In genomic region chr6:16956371-16956770, GRCh38 we compare ENCODE assay signal across 1 cellular context.
TF ChIP-seq lines count a peak whose summit lies in the region.

No MANE protein-coding gene starts in this region.

TF ChIP-seq in HCT116, 20 proteins besides CTCF, POLR2A, EP300 and RAD21 (continued from another document):
- TF ChIP-seq REST (IDR thresholded peaks at IDR 0.05; ENCODE audit: low read depth) (no peak), SP1 (IDR thresholded peaks at IDR 0.05; ENCODE audit: low read depth) (no peak), ZFX (IDR thresholded peaks at IDR 0.05) (no peak), YY1 (IDR thresholded peaks at IDR 0.05; ENCODE audit: extremely low read depth, insufficient replicate concordance, low read depth, low read length) (no peak), TCF7L2 (IDR thresholded peaks at IDR 0.05; ENCODE audit: borderline replicate concordance, extremely low read depth, insufficient read depth, insufficient read length) (no peak), POLR2AphosphoS5 (IDR thresholded peaks at IDR 0.05; ENCODE audit: low read depth, low read length) (no peak), ZBTB33 (IDR thresholded peaks at IDR 0.05; ENCODE audit: extremely low read depth, insufficient replicate concordance, low read length) (no peak), FOSL1 (IDR thresholded peaks at IDR 0.05; ENCODE audit: low read depth) (no peak)
